In the genomic region with DNA sequence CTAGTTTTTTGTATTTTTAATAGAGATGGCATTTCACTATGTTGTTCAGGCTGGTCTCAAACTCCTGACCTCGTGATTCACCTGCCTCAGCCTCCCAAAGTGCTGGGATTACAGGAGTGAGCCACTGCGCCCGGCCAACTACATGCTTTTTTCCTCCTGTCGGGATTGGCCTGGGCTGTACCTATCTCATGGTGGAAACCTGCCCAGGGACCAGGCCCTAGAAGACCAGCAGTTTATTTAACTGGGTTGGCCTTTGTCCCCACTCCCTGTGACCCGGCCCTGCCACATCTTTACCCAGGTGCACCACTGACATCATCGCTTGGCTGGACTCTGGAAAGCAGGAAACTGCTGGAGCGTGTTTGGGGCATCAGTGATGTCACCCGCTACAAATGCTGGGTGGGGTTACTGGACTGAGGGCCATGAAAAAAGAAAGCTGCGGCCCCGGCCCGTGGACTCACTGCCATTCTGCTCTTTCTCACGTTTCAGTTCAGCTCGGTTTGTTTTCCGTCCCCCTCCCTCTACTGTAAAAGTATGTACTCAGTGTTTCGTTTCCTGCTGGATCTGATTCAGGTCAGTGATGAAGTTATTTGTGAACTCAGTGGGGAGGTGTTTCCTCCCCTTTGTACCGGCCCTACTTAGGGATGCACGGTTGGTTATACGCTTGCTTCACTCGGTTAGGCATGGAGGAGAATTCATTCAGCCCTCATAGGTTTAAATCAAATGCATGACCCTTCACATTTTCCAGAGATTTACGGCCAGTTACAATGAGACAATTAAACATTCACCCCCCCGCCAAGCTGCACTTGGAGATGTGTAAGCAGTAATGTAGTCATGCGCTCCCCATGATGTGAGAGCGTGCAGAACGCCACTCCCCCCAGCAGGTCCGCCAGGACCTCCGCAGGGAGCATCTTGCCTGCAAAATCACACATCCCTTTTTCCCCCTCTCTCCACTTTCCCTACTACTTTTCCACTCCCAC, we compare ENCODE assay signal across 8 cellular contexts.
DNase-seq lines count a peak whose midpoint lies in the region; ATAC-seq and TF ChIP-seq lines count a peak whose summit lies in the region.

No MANE protein-coding gene starts in this region.

- H3K4me1 ChIP-seq in naive thymus-derived CD4-positive, alpha-beta T cell (ENCODE audit: control insufficient read depth in 2 of 2, insufficient read depth in 2 of 2, low read length in 2 of 2) = no peaks in the 10 kb centered on the region

- POLR2A ChIA-PET in naive thymus-derived CD4-positive, alpha-beta T cell (lab: Charles Lee) = no interaction called here

- no peaks in the 10 kb centered on the region for H3K36me3 ChIP-seq in naive thymus-derived CD4-positive, alpha-beta T cell (ENCODE audit: control insufficient read depth in 2 of 3, insufficient read depth in 3 of 3, low read length in 3 of 3)

- no peaks in the 10 kb centered on the region for H3K27me3 Mint-ChIP-seq in mesothelial cell of epicardium (ENCODE audit: low read depth)
- no peaks in the 10 kb centered on the region for H3K27me3 Mint-ChIP-seq in activated naive CD8-positive, alpha-beta T cell treated with anti-CD3 and anti-CD28 coated beads, Interleukin-2, amount 50 U/mL, for 24 hours
- H3K27me3 Mint-ChIP-seq in naive thymus-derived CD4-positive, alpha-beta T cell = no peaks in the 10 kb centered on the region

- intact Hi-C loops in naive thymus-derived CD4-positive, alpha-beta T cell (cut with micrococcal nuclease) = no loop called here

- DNase-seq in AG10803 (ENCODE audit: low read depth) (peak; percentile 37), NCI-H2107 (lab: John Stamatoyannopoulos, UW) (peak; percentile 36), dedifferentiated amniotic fluid mesenchymal stem cell (ENCODE audit: extremely low spot score) (peak; percentile 75), mesothelial cell of epicardium (ENCODE audit: low spot score in 2 of 2, unreplicated experiment in 2 of 2) (no peak), HUDEP-2 (lab: John Stamatoyannopoulos, UW; ENCODE audit: unreplicated experiment in 76 of 76) (no peak)
- no peak for DNase-seq in activated naive CD8-positive, alpha-beta T cell treated with anti-CD3 and anti-CD28 coated beads, Interleukin-2, amount 50 U/mL, for 24 hours
- no peak for DNase-seq in naive thymus-derived CD4-positive, alpha-beta T cell
- no peak for DNase-seq in stimulated activated naive CD4-positive, alpha-beta T cell (lab: John Stamatoyannopoulos, UW)

- ATAC-seq in activated naive CD8-positive, alpha-beta T cell treated with anti-CD3 and anti-CD28 coated beads, Interleukin-2, amount 50 U/mL, for 24 hours = no peak
- ATAC-seq in naive thymus-derived CD4-positive, alpha-beta T cell = no peak

- peak overlapping the region; percentile 91 for H3K27ac Mint-ChIP-seq in mesothelial cell of epicardium
- no peak overlapping the region for H3K27ac Mint-ChIP-seq in activated naive CD8-positive, alpha-beta T cell treated with anti-CD3 and anti-CD28 coated beads, Interleukin-2, amount 50 U/mL, for 24 hours
- H3K27ac Mint-ChIP-seq in naive thymus-derived CD4-positive, alpha-beta T cell = peak overlapping the region in 1 of 9 donors; percentile 33

- H3K27me3 ChIP-seq in naive thymus-derived CD4-positive, alpha-beta T cell (ENCODE audit: control insufficient read depth in 2 of 2, insufficient read depth in 2 of 2, low read length in 2 of 2) = no peaks in the 10 kb centered on the region

- H3K9me3 Mint-ChIP-seq in mesothelial cell of epicardium = no peaks in the 10 kb centered on the region
- H3K9me3 Mint-ChIP-seq in activated naive CD8-positive, alpha-beta T cell treated with anti-CD3 and anti-CD28 coated beads, Interleukin-2, amount 50 U/mL, for 24 hours = peaks cover 6% of the 10 kb centered on the region
- H3K9me3 Mint-ChIP-seq in naive thymus-derived CD4-positive, alpha-beta T cell = peaks cover 0 to 13% (median 0%) of the 10 kb centered on the region in 11 donors

- peaks cover 60% of the 10 kb centered on the region for H3K4me1 Mint-ChIP-seq in mesothelial cell of epicardium
- no peaks in the 10 kb centered on the region for H3K4me1 Mint-ChIP-seq in activated naive CD8-positive, alpha-beta T cell treated with anti-CD3 and anti-CD28 coated beads, Interleukin-2, amount 50 U/mL, for 24 hours
- no peaks in the 10 kb centered on the region for H3K4me1 Mint-ChIP-seq in naive thymus-derived CD4-positive, alpha-beta T cell

- TF ChIP-seq CTCF in AG10803 (conservative IDR thresholded peaks at IDR 0.05; ENCODE audit: low read length) (no peak), mesothelial cell of epicardium (IDR thresholded peaks at IDR 0.05; ENCODE audit: unreplicated experiment) (no peak)

- no peak overlapping the region for H3K4me3 Mint-ChIP-seq in mesothelial cell of epicardium
- H3K4me3 Mint-ChIP-seq in activated naive CD8-positive, alpha-beta T cell treated with anti-CD3 and anti-CD28 coated beads, Interleukin-2, amount 50 U/mL, for 24 hours = no peak overlapping the region
- no peak overlapping the region for H3K4me3 Mint-ChIP-seq in naive thymus-derived CD4-positive, alpha-beta T cell

- no peaks in the 10 kb centered on the region for H3K9me3 ChIP-seq in naive thymus-derived CD4-positive, alpha-beta T cell (ENCODE audit: control insufficient read depth in 2 of 3, low read length in 3 of 3)

- CTCF ChIA-PET in naive thymus-derived CD4-positive, alpha-beta T cell (lab: Charles Lee) = no interaction called here

- H3K36me3 Mint-ChIP-seq in mesothelial cell of epicardium = peaks cover 14% of the 10 kb centered on the region
- H3K36me3 Mint-ChIP-seq in activated naive CD8-positive, alpha-beta T cell treated with anti-CD3 and anti-CD28 coated beads, Interleukin-2, amount 50 U/mL, for 24 hours (ENCODE audit: low read depth) = peaks cover 63% of the 10 kb centered on the region
- H3K36me3 Mint-ChIP-seq in naive thymus-derived CD4-positive, alpha-beta T cell = peaks cover 14 to 45% (median 31%) of the 10 kb centered on the region in 5 donors

- no peak overlapping the region for H3K4me3 ChIP-seq in AG10803 (ENCODE audit: low read length)
- H3K4me3 ChIP-seq in naive thymus-derived CD4-positive, alpha-beta T cell (ENCODE audit: low read length) = no peak overlapping the region

- no peak overlapping the region for H3K27ac ChIP-seq in naive thymus-derived CD4-positive, alpha-beta T cell (ENCODE audit: low read depth, low read length)

Comparison
In these comparisons a context has a peak if more than half of its experiments do, and no peak if none do; other contexts are left out.
1. DNase-seq: peak in AG10803 (single experiment), NCI-H2107 (single experiment) and dedifferentiated amniotic fluid mesenchymal stem cell (single experiment); none in mesothelial cell of epicardium (0 of 2), activated naive CD8-positive, alpha-beta T cell treated with anti-CD3 and anti-CD28 coated beads, Interleukin-2, amount 50 U/mL, for 24 hours (single experiment), naive thymus-derived CD4-positive, alpha-beta T cell (0 of 9), HUDEP-2 (0 of 76) and stimulated activated naive CD4-positive, alpha-beta T cell (0 of 6).